23 cellular contexts compared by ENCODE assay signal in genomic region chr18:28198588-28198987, GRCh38.
"Had no signal": no experiment of that assay in that cellular context is flagged by ENCODE, and none has a peak within 500 bp of the region (broad histone marks: within the 10 kb centered on the region; RNA-seq: fewer than 3 reads in every experiment).

No MANE protein-coding gene starts in this region.

- DNase-seq: IMR-90, Karpas-422, KG1, MG63, NCI-H1092, NCI-H1105 treated with DMSO at 0.1 percent for 48 hours, NCI-H1417 treated with DMSO at 0.1 percent for 48 hours, NCI-H146, NCI-H1694 treated with DMSO at 0.1 percent for 48 hours, NCI-H2081, NCI-H2171, NCI-H226, NCI-H446, NCI-H510A, NCI-H524 treated with DMSO at 0.1 percent for 48 hours, NCI-H69, NCI-H774, SHP77, SK-N-SH, SW 1271 had no signal

- H3K27ac ChIP-seq: RWPE1 had no signal

- H3K36me3 ChIP-seq: MG63 had no signal

- H3K4me3 ChIP-seq: MG63 had no signal

- H3K9ac ChIP-seq: SK-N-SH had no signal

- ATAC-seq: HepG2, Panc1 had no signal

- H3K9me3 ChIP-seq: MG63, SK-N-SH had no signal

- H3K27me3 ChIP-seq: MG63 had no signal

- H3K9me2 ChIP-seq: SK-N-SH had no signal

- H3K4me2 ChIP-seq: SK-N-SH had no signal
